In the genomic region with DNA sequence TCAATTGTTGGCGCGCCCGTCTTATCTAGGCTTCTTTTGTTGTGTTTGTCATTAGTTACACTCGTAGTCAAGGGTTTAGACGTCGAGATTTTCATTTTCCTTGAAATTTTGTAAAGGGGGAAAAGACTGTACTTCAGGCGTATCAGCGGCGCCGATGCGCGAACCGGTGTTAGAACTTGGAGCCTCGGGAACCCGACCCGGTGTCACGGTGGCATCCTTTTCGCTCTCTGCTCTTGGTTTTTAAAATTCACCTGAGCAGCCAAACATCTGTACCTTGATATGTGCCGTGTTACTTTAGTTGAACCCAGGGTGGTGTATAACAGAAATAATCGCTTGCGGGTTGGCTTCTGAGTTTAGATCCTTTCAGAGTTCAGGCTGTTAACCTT, we compare ENCODE assay signal across 8 cellular contexts. TPM values are rescaled to one million over a fixed set of nuclear protein-coding genes. Genes with fewer than 3 reads are reported as not detected.
A peak's percentile ranks its signal among the peaks of the same experiment; 100 is the strongest.
DNase-seq lines count a peak whose midpoint lies in the region; ATAC-seq and TF ChIP-seq lines count a peak whose summit lies in the region.

No MANE protein-coding gene starts in this region.

- TF ChIP-seq CTCF in GM12865 (IDR thresholded peaks at IDR 0.05; ENCODE audit: insufficient read depth, low read depth, low read length, missing control alignments) = no peak
- no peak for TF ChIP-seq CTCF in sigmoid colon (IDR thresholded peaks at IDR 0.05)

- H3K27me3 ChIP-seq in SJSA1 (replicated peaks) (no peaks in the 10 kb centered on the region), esophagus (ENCODE audit: control insufficient read depth in 1 of 2, insufficient read depth in 2 of 2, low read length in 2 of 2) (no peaks in the 10 kb centered on the region), sigmoid colon (no peaks in the 10 kb centered on the region)

- H3K4me3 ChIP-seq in GM12865 (ENCODE audit: low read depth, low read length) = peak overlapping the region; percentile 89
- H3K4me3 ChIP-seq in SJSA1 = peak overlapping the region; percentile 85
- H3K4me3 ChIP-seq in esophagus (ENCODE audit: low read depth in 1 of 2, low read length in 2 of 2) = peak overlapping the region; percentile 74 to 75
- H3K4me3 ChIP-seq in sigmoid colon = peak overlapping the region; percentile 66 to 100 (median 98)

- no peak for TF ChIP-seq POLR2A in sigmoid colon (IDR thresholded peaks at IDR 0.05)

- peaks cover 24% of the 10 kb centered on the region for H3K36me3 ChIP-seq in SJSA1
- peaks cover 5 to 6% of the 10 kb centered on the region in 2 donors for H3K36me3 ChIP-seq in esophagus (ENCODE audit: control insufficient read depth in 2 of 2, insufficient read depth in 2 of 2, low read length in 1 of 2)
- peaks cover 0 to 11% (median 3%) of the 10 kb centered on the region in 4 donors for H3K36me3 ChIP-seq in sigmoid colon

- peaks cover 11% of the 10 kb centered on the region for H3K4me1 ChIP-seq in SJSA1 (replicated peaks)
- H3K4me1 ChIP-seq in esophagus (ENCODE audit: control insufficient read depth in 2 of 2, insufficient read depth in 2 of 2, low read length in 1 of 2) = peaks cover 2 to 5% of the 10 kb centered on the region in 2 donors
- peaks cover 0 to 29% (median 24%) of the 10 kb centered on the region in 4 donors for H3K4me1 ChIP-seq in sigmoid colon

- ATAC-seq in GM21447 (IDR thresholded peaks at IDR 0.05; ENCODE audit: unreplicated experiment) = no peak

- DNase-seq in GM12865 (ENCODE audit: low read depth) = no peak
- peak in 1 of 2 experiments; percentile 22 for DNase-seq in SJSA1 (ENCODE audit: low read depth in 1 of 2, low spot score in 2 of 2)
- no peak for DNase-seq in sigmoid colon
- no peak for DNase-seq in NCI-H1417 treated with DMSO at 0.1 percent for 48 hours (lab: John Stamatoyannopoulos, UW)
- no peak for DNase-seq in cerebellar nuclear complex (lab: John Stamatoyannopoulos, UW)
- DNase-seq in dedifferentiated amniotic fluid mesenchymal stem cell (ENCODE audit: extremely low spot score) = no peak

- no peak overlapping the region for H3K27ac ChIP-seq in SJSA1
- peak overlapping the region; percentile 85 to 88 for H3K27ac ChIP-seq in esophagus (ENCODE audit: low read depth in 2 of 2, low read length in 1 of 2)
- H3K27ac ChIP-seq in sigmoid colon = peak overlapping the region; percentile 89 to 96 (median 94)

- no peak for TF ChIP-seq EP300 in sigmoid colon (IDR thresholded peaks at IDR 0.05)

- WGBS in esophagus, 2 donors = 1 to 2% methylated on average over 21 of the region's 21 CpGs
- WGBS in sigmoid colon, 2 donors = 0 to 3% methylated on average over 21 of the region's 21 CpGs

- H3K9me3 ChIP-seq in SJSA1 (replicated peaks) = no peaks in the 10 kb centered on the region
- no peaks in the 10 kb centered on the region for H3K9me3 ChIP-seq in esophagus (ENCODE audit: control insufficient read depth in 2 of 2, insufficient read depth in 1 of 2, low read depth in 1 of 2, low read length in 1 of 2)
- H3K9me3 ChIP-seq in sigmoid colon = no peaks in the 10 kb centered on the region

- intact Hi-C loops in sigmoid colon (cut with DNase I) = loop anchor here (2.0 to 10.0 kb wide), 5 partner anchors 51 to 367 kb away; a partner anchor contains a TSS

RNA-seq across cellular contexts. Expression of a gene that starts 0.6 kb away (rescaled TPM):
- total RNA-seq in SJSA1 (2014; rRNA removed; shearing (Covaris generic)) = 22.6 and 27.9 TPM in 2 replicates
- polyA plus RNA-seq in esophagus = 10 to 100 TPM; 19.4 to 27.4 TPM
- total RNA-seq in sigmoid colon = 10 to 100 TPM; 11.8 to 21.6 (median 17.4) TPM
- polyA plus RNA-seq in sigmoid colon = 10 to 100 TPM; 19.8 to 38.1 (median 27.9) TPM

RNA-seq across cellular contexts. Expression of a gene that starts 50.9 kb away (rescaled TPM):
- 49.5 and 50.2 TPM in 2 replicates for total RNA-seq in SJSA1 (2014; rRNA removed; shearing (Covaris generic))
- polyA plus RNA-seq in esophagus (100 to 1,000 TPM in 1 of 2 donors, 10 to 100 TPM in 1; 74.1 to 147 TPM), sigmoid colon (100 to 1,000 TPM in 2 of 3 donors, 10 to 100 TPM in 1; 71.3 to 206 (median 161) TPM)
- total RNA-seq in sigmoid colon = 10 to 100 TPM; 38.2 to 54.6 (median 45.6) TPM
